27 cellular contexts compared by ENCODE assay signal in the genomic region with DNA sequence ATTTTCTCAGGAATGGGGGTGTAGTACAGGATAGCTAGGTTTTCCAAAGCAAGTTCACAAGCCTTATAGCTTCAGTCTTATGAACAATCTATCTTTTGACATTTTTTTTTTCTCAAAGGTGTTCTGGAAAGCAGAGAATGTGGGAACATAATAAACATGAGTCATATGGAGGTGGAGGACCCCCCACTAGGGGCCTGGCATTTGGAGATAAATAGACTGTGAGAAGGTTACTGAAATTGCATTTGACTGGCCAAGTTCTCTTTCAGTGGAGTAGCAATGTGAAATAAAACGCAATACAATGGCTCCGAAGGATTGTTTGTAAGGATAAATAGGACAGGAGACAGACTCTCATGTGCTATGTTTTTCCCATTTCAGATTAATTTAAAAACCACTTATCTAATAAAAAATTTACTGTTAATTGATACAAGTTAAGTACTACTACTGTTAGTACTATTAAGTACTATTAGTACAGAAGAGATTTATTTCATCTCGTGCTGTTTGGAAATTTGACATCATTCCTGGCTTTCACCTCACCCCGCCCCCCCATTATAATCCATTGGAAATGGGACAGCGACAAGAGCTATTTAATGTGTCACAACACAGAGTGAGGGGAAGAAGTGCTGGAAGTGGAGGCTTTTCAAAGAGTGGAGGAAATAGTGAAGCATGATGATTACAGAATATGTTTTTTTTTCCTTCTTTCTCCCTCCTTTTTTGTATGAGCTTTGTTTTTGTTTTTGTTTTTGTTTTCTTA.
DNase-seq lines count a peak whose midpoint lies in the region; ATAC-seq and FAIRE-seq lines count a peak whose summit lies in the region.
"Had no signal": no experiment of that assay in that cellular context is flagged by ENCODE, and none has a peak within 500 bp of the region (broad histone marks: within the 10 kb centered on the region; RNA-seq: fewer than 3 reads in every experiment).

No MANE protein-coding gene starts in this region.

- no peaks in the 10 kb centered on the region for H3K9me3 Mint-ChIP-seq in T-cell
- H3K9me3 Mint-ChIP-seq: activated T-cell treated with anti-CD3 and anti-CD28 coated beads, Interleukin-2, amount 50 U/mL, for 24 hours had no signal

- H3K27ac Mint-ChIP-seq in T-cell, result no peak overlapping the region
- H3K27ac Mint-ChIP-seq: activated T-cell treated with anti-CD3 and anti-CD28 coated beads, Interleukin-2, amount 50 U/mL, for 24 hours; CD4-positive, alpha-beta memory T cell; effector memory CD8-positive, alpha-beta T cell; memory B cell had no signal

- intact Hi-C loops in posterior vena cava (cut with DNase I), result no loop called here

- H3K4me1 Mint-ChIP-seq in T-cell, result no peaks in the 10 kb centered on the region
- H3K4me1 Mint-ChIP-seq: CD4-positive, alpha-beta memory T cell; memory B cell had no signal

- H3K27me3 Mint-ChIP-seq in T-cell, result peaks cover 0 to 7% of the 10 kb centered on the region in 2 donors
- H3K27me3 Mint-ChIP-seq: activated T-cell treated with anti-CD3 and anti-CD28 coated beads, Interleukin-2, amount 50 U/mL, for 24 hours; CD4-positive, alpha-beta memory T cell; memory B cell had no signal

- POLR2A ChIA-PET in T-cell (lab: Charles Lee), result no interaction called here

- FAIRE-seq in islet of Langerhans (lab: Jason Lieb, UNC) (peak; percentile 53), RCC 7860 (lab: Jason Lieb, UNC) (no peak)
- FAIRE-seq: A204.1, bronchial epithelial cell, frontal cortex, K562 had no signal

- DNase-seq in NCI-H82 (lab: John Stamatoyannopoulos, UW), result peak; percentile 17
- DNase-seq in NCI-H82 treated with DMSO at 0.1 percent for 48 hours (lab: John Stamatoyannopoulos, UW; ENCODE audit: unreplicated experiment), result no peak
- DNase-seq in astrocyte of the hippocampus (ENCODE audit: low read depth, low spot score), result peak; percentile 63
- DNase-seq in foreskin melanocyte, result no peak
- DNase-seq in T-cell, result no peak
- no peak for DNase-seq in RCC 7860 (ENCODE audit: low spot score)
- no peak for DNase-seq in posterior vena cava (ENCODE audit: low spot score)
- DNase-seq: activated CD4-positive, alpha-beta T cell treated with anti-CD3 and anti-CD28 coated beads for 48 hours; activated CD8-positive, alpha-beta memory T cell treated with anti-CD3 and anti-CD28 coated beads for 24 hours; activated T-cell treated with anti-CD3 and anti-CD28 coated beads, Interleukin-2, amount 50 U/mL, for 24 hours; CD4-positive, alpha-beta memory T cell; cortex of kidney; effector memory CD8-positive, alpha-beta T cell; esophagus squamous epithelium; GOT3; NCI-H2081 treated with DMSO at 0.1 percent for 48 hours; NCI-H510A treated with DMSO at 0.1 percent for 48 hours; psoas muscle; SHP77; stimulated activated naive CD8-positive, alpha-beta T cell treated with anti-CD3 and anti-CD28 coated beads, Interleukin-15, Interleukin-2, amounts not matched to agents 100 U/mL and 50 U/mL, for 24 hours; uterus had no signal

- no peak for ATAC-seq in T-cell (replicated peaks in 1 of 4)
- ATAC-seq: effector memory CD8-positive, alpha-beta T cell; K562; psoas muscle; stimulated activated naive CD8-positive, alpha-beta T cell treated with anti-CD3 and anti-CD28 coated beads, Interleukin-15, Interleukin-2, amounts not matched to agents 100 U/mL and 50 U/mL, for 24 hours had no signal

- H3K4me3 Mint-ChIP-seq in T-cell, result no peak overlapping the region
- H3K4me3 Mint-ChIP-seq: activated T-cell treated with anti-CD3 and anti-CD28 coated beads, Interleukin-2, amount 50 U/mL, for 24 hours; CD4-positive, alpha-beta memory T cell; effector memory CD8-positive, alpha-beta T cell; memory B cell had no signal

- no peaks in the 10 kb centered on the region for H3K36me3 Mint-ChIP-seq in T-cell
- H3K36me3 Mint-ChIP-seq: CD4-positive, alpha-beta memory T cell; memory B cell had no signal

- CTCF ChIA-PET in T-cell (lab: Charles Lee), result interaction anchor here in 1 of 2 donors (0.6 kb wide), 2 partner anchors 26 to 54 kb away, joined by 4 to 5 read pairs; no protein-coding TSS in a partner anchor

Comparison
In these comparisons a context has a peak if more than half of its experiments do, and no peak if none do; other contexts are left out.
1. DNase-seq: peak in NCI-H82 (single experiment) and astrocyte of the hippocampus (single experiment); none in NCI-H82 treated with DMSO at 0.1 percent for 48 hours (single experiment), foreskin melanocyte (single experiment), T-cell (0 of 34), RCC 7860 (single experiment) and posterior vena cava (single experiment).